In the genomic region with DNA sequence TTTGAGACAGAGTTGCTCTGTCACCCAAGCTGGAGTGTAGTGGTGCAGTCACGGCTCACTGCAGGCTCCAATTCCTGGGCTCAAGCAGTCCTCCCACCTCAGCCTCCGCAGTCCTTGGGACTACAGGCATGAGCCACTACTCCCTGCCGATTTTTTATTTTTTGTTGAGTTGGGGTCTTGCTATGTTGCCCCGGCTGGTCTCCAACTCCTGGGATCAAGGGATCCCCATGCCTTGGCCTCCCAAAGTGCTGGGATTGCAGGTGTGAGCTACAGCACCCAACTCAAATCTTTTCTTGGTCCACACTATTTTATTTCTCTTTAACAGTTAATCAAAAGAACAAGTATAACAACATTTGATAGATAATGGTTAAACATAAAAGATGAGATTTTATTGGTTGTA, we compare ENCODE assay signal across 24 cellular contexts.
"Had no signal": no experiment of that assay in that cellular context is flagged by ENCODE, and none has a peak within 500 bp of the region (broad histone marks: within the 10 kb centered on the region; RNA-seq: fewer than 3 reads in every experiment).

No MANE protein-coding gene starts in this region.

- FAIRE-seq: HTR-8/SVneo had no signal

- ATAC-seq: Right ventricle myocardium inferior, SK-N-SH treated with all-trans-retinoic acid at 6 μM for 48 hours had no signal

- H3K36me3 ChIP-seq: Peyer's patch had no signal

- H3K27me3 ChIP-seq: MG63, Peyer's patch, SJCRH30 had no signal

- DNase-seq: Karpas-422, KG1, MG63, NCI-H1092, NCI-H1105 treated with DMSO at 0.1 percent for 48 hours, NCI-H1417 treated with DMSO at 0.1 percent for 48 hours, NCI-H146, NCI-H187, NCI-H2029, NCI-H2081 treated with DMSO at 0.1 percent for 48 hours, NCI-H2171, NCI-H226, NCI-H446, NCI-H510A, NCI-H524 treated with DMSO at 0.1 percent for 48 hours, NCI-H69, NCI-H774, Peyer's patch, SHP77 treated with DMSO at 0.1 percent for 48 hours, SJCRH30 had no signal

- H3K4me1 ChIP-seq: Peyer's patch had no signal

- H3K27ac ChIP-seq: HL-60, Peyer's patch, SJCRH30 had no signal

- H3K4me3 ChIP-seq: MG63, Peyer's patch, SJCRH30 had no signal

- H3K9me3 ChIP-seq: MG63, Peyer's patch, SJCRH30 had no signal
